ENCODE assay signal across 1 cellular context in the genomic region with DNA sequence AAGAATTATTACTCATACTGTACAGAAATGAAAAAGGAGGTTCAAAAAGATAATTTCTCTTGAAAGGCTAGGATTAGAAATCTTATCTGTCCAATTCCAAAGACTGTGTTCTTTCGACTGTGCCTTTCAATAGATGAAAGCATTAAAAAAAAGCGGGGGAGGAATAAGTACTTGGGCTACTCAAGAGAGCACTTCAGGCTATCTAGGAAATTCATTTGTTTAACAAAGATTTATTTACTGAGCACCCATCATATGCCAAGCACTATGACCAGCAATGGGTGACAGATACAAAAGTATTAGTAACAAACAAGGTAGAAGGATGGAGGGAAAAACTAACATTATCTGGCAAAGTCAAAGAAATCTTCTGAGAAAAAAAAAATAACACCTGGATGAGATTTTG.
TF ChIP-seq lines count a peak whose summit lies in the region.

No MANE protein-coding gene starts in this region.

TF ChIP-seq in GM23338, 12 proteins besides CTCF, POLR2A, EP300 and RAD21 (continued from another document):
- TF ChIP-seq, protein P1, sequence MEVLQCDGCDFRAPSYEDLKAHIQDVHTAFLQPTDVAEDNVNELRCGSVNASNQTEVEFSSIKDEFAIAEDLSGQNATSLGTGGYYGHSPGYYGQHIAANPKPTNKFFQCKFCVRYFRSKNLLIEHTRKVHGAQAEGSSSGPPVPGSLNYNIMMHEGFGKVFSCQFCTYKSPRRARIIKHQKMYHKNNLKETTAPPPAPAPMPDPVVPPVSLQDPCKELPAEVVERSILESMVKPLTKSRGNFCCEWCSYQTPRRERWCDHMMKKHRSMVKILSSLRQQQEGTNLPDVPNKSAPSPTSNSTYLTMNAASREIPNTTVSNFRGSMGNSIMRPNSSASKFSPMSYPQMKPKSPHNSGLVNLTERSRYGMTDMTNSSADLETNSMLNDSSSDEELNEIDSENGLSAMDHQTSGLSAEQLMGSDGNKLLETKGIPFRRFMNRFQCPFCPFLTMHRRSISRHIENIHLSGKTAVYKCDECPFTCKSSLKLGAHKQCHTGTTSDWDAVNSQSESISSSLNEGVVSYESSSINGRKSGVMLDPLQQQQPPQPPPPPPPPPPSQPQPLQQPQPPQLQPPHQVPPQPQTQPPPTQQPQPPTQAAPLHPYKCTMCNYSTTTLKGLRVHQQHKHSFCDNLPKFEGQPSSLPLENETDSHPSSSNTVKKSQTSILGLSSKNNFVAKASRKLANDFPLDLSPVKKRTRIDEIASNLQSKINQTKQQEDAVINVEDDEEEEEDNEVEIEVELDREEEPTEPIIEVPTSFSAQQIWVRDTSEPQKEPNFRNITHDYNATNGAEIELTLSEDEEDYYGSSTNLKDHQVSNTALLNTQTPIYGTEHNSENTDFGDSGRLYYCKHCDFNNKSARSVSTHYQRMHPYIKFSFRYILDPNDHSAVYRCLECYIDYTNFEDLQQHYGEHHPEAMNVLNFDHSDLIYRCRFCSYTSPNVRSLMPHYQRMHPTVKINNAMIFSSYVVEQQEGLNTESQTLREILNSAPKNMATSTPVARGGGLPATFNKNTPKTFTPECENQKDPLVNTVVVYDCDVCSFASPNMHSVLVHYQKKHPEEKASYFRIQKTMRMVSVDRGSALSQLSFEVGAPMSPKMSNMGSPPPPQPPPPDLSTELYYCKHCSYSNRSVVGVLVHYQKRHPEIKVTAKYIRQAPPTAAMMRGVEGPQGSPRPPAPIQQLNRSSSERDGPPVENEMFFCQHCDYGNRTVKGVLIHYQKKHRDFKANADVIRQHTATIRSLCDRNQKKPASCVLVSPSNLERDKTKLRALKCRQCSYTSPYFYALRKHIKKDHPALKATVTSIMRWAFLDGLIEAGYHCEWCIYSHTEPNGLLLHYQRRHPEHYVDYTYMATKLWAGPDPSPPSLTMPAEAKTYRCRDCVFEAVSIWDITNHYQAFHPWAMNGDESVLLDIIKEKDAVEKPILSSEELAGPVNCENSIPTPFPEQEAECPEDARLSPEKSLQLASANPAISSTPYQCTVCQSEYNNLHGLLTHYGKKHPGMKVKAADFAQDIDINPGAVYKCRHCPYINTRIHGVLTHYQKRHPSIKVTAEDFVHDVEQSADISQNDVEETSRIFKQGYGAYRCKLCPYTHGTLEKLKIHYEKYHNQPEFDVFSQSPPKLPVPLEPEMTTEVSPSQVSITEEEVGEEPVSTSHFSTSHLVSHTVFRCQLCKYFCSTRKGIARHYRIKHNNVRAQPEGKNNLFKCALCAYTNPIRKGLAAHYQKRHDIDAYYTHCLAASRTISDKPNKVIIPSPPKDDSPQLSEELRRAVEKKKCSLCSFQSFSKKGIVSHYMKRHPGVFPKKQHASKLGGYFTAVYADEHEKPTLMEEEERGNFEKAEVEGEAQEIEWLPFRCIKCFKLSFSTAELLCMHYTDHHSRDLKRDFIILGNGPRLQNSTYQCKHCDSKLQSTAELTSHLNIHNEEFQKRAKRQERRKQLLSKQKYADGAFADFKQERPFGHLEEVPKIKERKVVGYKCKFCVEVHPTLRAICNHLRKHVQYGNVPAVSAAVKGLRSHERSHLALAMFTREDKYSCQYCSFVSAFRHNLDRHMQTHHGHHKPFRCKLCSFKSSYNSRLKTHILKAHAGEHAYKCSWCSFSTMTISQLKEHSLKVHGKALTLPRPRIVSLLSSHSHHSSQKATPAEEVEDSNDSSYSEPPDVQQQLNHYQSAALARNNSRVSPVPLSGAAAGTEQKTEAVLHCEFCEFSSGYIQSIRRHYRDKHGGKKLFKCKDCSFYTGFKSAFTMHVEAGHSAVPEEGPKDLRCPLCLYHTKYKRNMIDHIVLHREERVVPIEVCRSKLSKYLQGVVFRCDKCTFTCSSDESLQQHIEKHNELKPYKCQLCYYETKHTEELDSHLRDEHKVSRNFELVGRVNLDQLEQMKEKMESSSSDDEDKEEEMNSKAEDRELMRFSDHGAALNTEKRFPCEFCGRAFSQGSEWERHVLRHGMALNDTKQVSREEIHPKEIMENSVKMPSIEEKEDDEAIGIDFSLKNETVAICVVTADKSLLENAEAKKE (CRISPR knock-in tag; IDR thresholded peaks at IDR 0.05): no peak
